8 cellular contexts compared by ENCODE assay signal in the genomic region with DNA sequence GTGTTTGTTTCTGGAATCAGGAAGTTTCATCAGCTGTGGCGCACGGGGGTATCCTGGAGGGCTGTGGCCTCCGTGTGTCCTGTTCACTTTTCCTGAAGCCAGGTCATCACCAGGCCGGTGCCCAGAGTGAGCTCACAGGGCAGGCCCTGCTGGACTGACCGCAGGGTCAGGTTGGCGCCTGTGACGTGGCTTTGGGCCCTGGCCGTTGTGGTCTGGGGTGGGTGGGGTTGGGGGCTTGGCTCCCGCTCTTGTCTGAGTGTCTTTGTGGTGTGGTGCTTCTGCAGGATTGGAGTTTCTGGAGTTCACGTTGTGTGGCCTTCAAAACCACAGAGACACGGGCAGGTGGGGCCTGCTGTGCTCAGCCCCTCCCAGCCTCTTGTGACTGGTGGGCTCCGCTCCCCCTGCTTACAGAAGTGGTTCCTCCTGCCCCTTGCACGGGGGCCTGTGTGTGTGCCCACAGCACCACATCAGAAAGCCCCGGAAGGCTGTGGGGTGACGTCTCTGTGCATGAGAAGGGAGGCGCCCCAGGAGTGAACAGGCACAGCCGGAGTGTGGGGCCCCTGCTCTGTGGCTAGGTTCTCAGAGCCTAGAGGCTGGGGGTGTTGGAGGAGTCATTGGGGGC. TPM values are rescaled to one million over a fixed set of nuclear protein-coding genes. Genes with fewer than 3 reads are reported as not detected.
A peak's percentile ranks its signal among the peaks of the same experiment; 100 is the strongest.
DNase-seq lines count a peak whose midpoint lies in the region; ATAC-seq lines count a peak whose summit lies in the region.

No MANE protein-coding gene starts in this region.

- peak overlapping the region; percentile 65 to 93 (median 85) for H3K27ac Mint-ChIP-seq in immature natural killer cell
- H3K27ac Mint-ChIP-seq in stimulated activated effector memory CD8-positive, alpha-beta T cell treated with anti-CD3 and anti-CD28 coated beads, Interleukin-12 subunit alpha, Interleukin-12 subunit beta, amount 100 ng/mL, for 72 hours = peak overlapping the region; percentile 91

- peaks cover 34 to 49% of the 10 kb centered on the region in 2 donors for H3K4me1 Mint-ChIP-seq in immature natural killer cell
- H3K4me1 Mint-ChIP-seq in stimulated activated effector memory CD8-positive, alpha-beta T cell treated with anti-CD3 and anti-CD28 coated beads, Interleukin-12 subunit alpha, Interleukin-12 subunit beta, amount 100 ng/mL, for 72 hours = peaks cover 50% of the 10 kb centered on the region

- H3K9me3 Mint-ChIP-seq in immature natural killer cell = peaks cover 0 to 2% (median 0%) of the 10 kb centered on the region in 6 donors
- peaks cover 3% of the 10 kb centered on the region for H3K9me3 Mint-ChIP-seq in stimulated activated effector memory CD8-positive, alpha-beta T cell treated with anti-CD3 and anti-CD28 coated beads, Interleukin-12 subunit alpha, Interleukin-12 subunit beta, amount 100 ng/mL, for 72 hours

- H3K4me3 Mint-ChIP-seq in immature natural killer cell = peak overlapping the region; percentile 73 to 90 (median 83)
- peak overlapping the region; percentile 78 for H3K4me3 Mint-ChIP-seq in stimulated activated effector memory CD8-positive, alpha-beta T cell treated with anti-CD3 and anti-CD28 coated beads, Interleukin-12 subunit alpha, Interleukin-12 subunit beta, amount 100 ng/mL, for 72 hours

- ATAC-seq in HG03432 (IDR thresholded peaks at IDR 0.05; ENCODE audit: unreplicated experiment) = peak; percentile 71
- ATAC-seq in stimulated activated effector memory CD8-positive, alpha-beta T cell treated with anti-CD3 and anti-CD28 coated beads, Interleukin-12 subunit alpha, Interleukin-12 subunit beta, amount 100 ng/mL, for 72 hours = peak; percentile 92

- no peaks in the 10 kb centered on the region for H3K36me3 Mint-ChIP-seq in immature natural killer cell
- no peaks in the 10 kb centered on the region for H3K36me3 Mint-ChIP-seq in stimulated activated effector memory CD8-positive, alpha-beta T cell treated with anti-CD3 and anti-CD28 coated beads, Interleukin-12 subunit alpha, Interleukin-12 subunit beta, amount 100 ng/mL, for 72 hours

- peaks cover 9 to 21% (median 15%) of the 10 kb centered on the region in 3 donors for H3K27me3 Mint-ChIP-seq in immature natural killer cell (ENCODE audit: low read depth in 3 of 3)

- DNase-seq in activated CD8-positive, alpha-beta memory T cell treated with anti-CD3 and anti-CD28 coated beads, Interleukin-2, amount 50 U/mL, for 1 hour (ENCODE audit: extremely low read depth) = peak; percentile 82
- DNase-seq in immature natural killer cell = peak; percentile 84 to 86 (median 85)
- peak; percentile 40 to 75 for DNase-seq in stimulated activated effector memory CD8-positive, alpha-beta T cell treated with anti-CD3 and anti-CD28 coated beads, Interleukin-12 subunit alpha, Interleukin-12 subunit beta, amount 100 ng/mL, for 72 hours (ENCODE audit: low spot score in 2 of 2)
- no peak for DNase-seq in middle frontal gyrus (ENCODE audit: extremely low spot score, low spot score)
- no peak for DNase-seq in NCI-H1694 treated with DMSO at 0.1 percent for 48 hours (lab: John Stamatoyannopoulos, UW)
- no peak for DNase-seq in kidney glomerular epithelial cell (lab: John Stamatoyannopoulos, UW)
- no peak for DNase-seq in NCI-H524 (lab: John Stamatoyannopoulos, UW)

RNA-seq across cellular contexts. Expression of a gene that starts 9.5 kb away (rescaled TPM):
- 1 to 10 TPM in 2 of 3 donors, not detected in 1; 2.5 to 2.7 TPM for polyA plus RNA-seq in immature natural killer cell

RNA-seq across cellular contexts. Expression of a gene that starts 53.3 kb away (rescaled TPM):
- polyA plus RNA-seq in immature natural killer cell = not detected

Comparison
In these comparisons a context has a peak if more than half of its experiments do, and no peak if none do; other contexts are left out.
1. DNase-seq: peak in activated CD8-positive, alpha-beta memory T cell treated with anti-CD3 and anti-CD28 coated beads, Interleukin-2, amount 50 U/mL, for 1 hour (single experiment), immature natural killer cell (3 of 3) and stimulated activated effector memory CD8-positive, alpha-beta T cell treated with anti-CD3 and anti-CD28 coated beads, Interleukin-12 subunit alpha, Interleukin-12 subunit beta, amount 100 ng/mL, for 72 hours (2 of 2); none in middle frontal gyrus (single experiment), NCI-H1694 treated with DMSO at 0.1 percent for 48 hours (single experiment), kidney glomerular epithelial cell (single experiment) and NCI-H524 (0 of 2).